In the genomic region with DNA sequence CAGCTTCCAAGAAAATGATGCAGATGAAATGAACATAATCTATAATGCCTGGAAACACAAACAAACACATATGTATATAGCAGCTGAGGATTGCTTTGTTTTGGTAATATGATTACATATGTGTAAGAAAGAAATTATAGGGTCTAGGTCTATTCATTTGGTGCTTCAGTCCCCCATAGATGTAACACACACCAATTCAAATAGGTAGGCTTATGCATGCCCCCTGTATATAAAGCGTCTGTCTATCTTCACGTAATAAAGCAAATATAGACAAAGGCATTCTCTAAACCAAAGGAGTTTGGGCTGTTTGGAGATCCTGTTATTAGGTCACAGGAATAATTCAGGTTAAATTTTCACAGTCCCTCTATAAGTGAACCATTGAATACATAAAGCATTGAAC, we compare ENCODE assay signal across 19 cellular contexts.
"Had no signal": no experiment of that assay in that cellular context is flagged by ENCODE, and none has a peak within 500 bp of the region (broad histone marks: within the 10 kb centered on the region; RNA-seq: fewer than 3 reads in every experiment).

No MANE protein-coding gene starts in this region.

- H3K4me3 ChIP-seq: colonic mucosa, esophagus squamous epithelium, heart left ventricle, mucosa of descending colon, pancreas, psoas muscle, sigmoid colon, skin epidermis, stomach, thoracic aorta, transverse colon had no signal

- H3K9me3 ChIP-seq: colonic mucosa, esophagus squamous epithelium, heart left ventricle, mucosa of descending colon, pancreas, psoas muscle, sigmoid colon, stomach, thoracic aorta, transverse colon had no signal

- H3K36me3 ChIP-seq: colonic mucosa, esophagus squamous epithelium, heart left ventricle, pancreas, sigmoid colon, stomach, thoracic aorta, transverse colon had no signal

- H3K27ac ChIP-seq: colonic mucosa, esophagus squamous epithelium, heart left ventricle, pancreas, psoas muscle, sigmoid colon, stomach, thoracic aorta, transverse colon had no signal

- DNase-seq: colonic mucosa; dermis blood vessel endothelial cell; esophagus squamous epithelium; heart left ventricle; hippocampal formation; left colon; mucosa of descending colon; naive thymus-derived CD8-positive, alpha-beta T cell; pancreas; psoas muscle; retina; sigmoid colon; stimulated activated CD4-positive, alpha-beta T cell treated with anti-CD3 and anti-CD28 coated beads, Interleukin-12 subunit alpha, Interleukin-12 subunit beta, amount 100 ng/mL, for 4 hours; stimulated activated naive CD4-positive, alpha-beta T cell; stomach; substantia nigra; transverse colon had no signal

- H3K27me3 ChIP-seq: colonic mucosa, esophagus squamous epithelium, heart left ventricle, pancreas, sigmoid colon, stomach, transverse colon had no signal

- H3K4me1 ChIP-seq: colonic mucosa, pancreas, psoas muscle, sigmoid colon, stomach, transverse colon had no signal

- ATAC-seq: heart left ventricle; left colon; mucosa of descending colon; naive thymus-derived CD8-positive, alpha-beta T cell; pancreas; psoas muscle had no signal
